Comparison of ENCODE assay signal across 2 cellular contexts in the genomic region with DNA sequence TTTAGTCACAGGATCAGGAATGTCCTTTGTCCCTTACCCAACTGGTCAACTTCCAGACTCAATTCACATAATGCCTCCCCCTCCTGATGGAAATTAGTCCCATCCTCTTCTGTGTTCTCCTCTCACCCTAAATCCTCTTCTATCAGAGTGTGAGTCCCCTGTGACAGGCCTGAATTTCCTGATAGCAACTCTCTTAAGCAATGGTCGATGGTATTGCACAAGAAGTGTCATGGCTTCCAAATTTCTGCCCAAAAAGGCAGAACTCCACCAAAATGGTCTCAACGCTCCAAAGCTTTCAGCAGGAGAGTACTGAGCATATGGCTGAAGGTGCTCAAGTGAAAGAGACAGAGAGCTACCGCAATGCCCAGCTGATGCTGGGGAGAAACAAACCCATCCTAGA.
TF ChIP-seq lines count a peak whose summit lies in the region.

No MANE protein-coding gene starts in this region.

TF ChIP-seq in H1, 55 proteins besides CTCF, POLR2A, EP300 and RAD21:
- no peak for TF ChIP-seq ZNF274 (IDR thresholded peaks at IDR 0.05; ENCODE audit: borderline replicate concordance, extremely low read depth, low read length)
- peak; percentile 60; the same call in 1 of the 2 replicates for TF ChIP-seq CEBPB (IDR thresholded peaks at IDR 0.05; ENCODE audit: low read depth, low read length)

TF ChIP-seq in GM12891, 5 proteins besides CTCF, POLR2A, EP300 and RAD21:
- no peak for TF ChIP-seq TAF1 (IDR thresholded peaks at IDR 0.05; ENCODE audit: low read depth, low read length)
- no peak for TF ChIP-seq SPI1 (IDR thresholded peaks at IDR 0.05; ENCODE audit: low read depth, low read length)
- TF ChIP-seq POU2F2 (IDR thresholded peaks at IDR 0.05; ENCODE audit: low read depth, low read length) = no peak
- TF ChIP-seq POLR2AphosphoS5 (IDR thresholded peaks at IDR 0.05; ENCODE audit: low read depth, low read length) = no peak
- TF ChIP-seq PAX5 (IDR thresholded peaks at IDR 0.05; ENCODE audit: insufficient read depth, low read length, severe bottlenecking) = no peak
